Comparison of ENCODE assay signal across 9 cellular contexts in the genomic region with DNA sequence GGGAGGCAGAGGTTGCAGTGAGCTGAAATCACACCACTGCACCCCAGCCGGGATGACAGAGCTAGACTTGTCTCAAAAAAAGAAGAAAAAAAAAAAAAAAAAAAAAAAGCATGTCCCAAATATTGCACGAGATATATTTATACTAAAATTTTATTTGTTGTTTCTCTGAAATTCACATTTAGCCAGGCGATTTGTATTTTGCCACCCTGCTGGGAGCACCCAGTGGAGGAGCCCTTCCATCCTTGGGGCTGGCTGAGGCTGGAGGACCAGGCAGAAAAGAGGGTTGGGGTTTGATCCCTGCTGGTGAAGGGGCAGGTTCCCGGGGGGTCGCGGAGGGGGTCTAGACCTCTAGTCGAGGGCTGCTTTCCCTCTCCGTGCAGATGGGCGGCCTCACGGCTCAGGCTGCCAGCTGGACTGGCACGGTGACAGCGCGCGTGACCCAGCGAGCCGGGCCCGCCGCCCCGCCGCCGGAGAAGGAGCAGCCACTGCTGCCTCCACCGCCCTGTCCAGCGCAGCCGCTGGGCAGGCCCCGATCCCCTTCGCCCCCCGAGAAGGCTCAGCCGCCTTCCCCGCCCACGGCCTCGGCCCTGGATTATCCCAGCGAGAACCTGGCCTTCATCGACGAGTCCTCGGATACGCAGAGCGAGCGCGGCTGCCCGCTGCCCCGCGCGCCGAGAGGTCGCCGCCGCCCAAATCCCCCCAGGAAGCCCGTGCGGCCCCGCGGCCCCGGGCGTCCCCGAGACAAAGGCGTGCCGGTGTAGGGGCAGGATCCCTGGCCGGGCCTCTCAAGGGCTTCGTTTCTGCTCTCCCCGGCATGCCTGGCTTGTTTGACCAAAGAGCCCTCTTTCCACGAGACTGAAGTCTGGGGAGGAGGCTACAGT. TPM values are rescaled to one million over a fixed set of nuclear protein-coding genes. Genes with fewer than 3 reads are reported as not detected.
DNase-seq lines count a peak whose midpoint lies in the region; ATAC-seq and TF ChIP-seq lines count a peak whose summit lies in the region.
"Had no signal": no experiment of that assay in that cellular context is flagged by ENCODE, and none has a peak within 500 bp of the region (broad histone marks: within the 10 kb centered on the region; RNA-seq: fewer than 3 reads in every experiment).

No MANE protein-coding gene starts in this region.

- peaks cover 5% of the 10 kb centered on the region for H3K36me3 Mint-ChIP-seq in Caco-2 (ENCODE audit: insufficient read depth, unreplicated experiment)
- H3K36me3 Mint-ChIP-seq in activated B cell treated with CpG ODN at 0.5 μM for 24 hours (ENCODE audit: low read depth) = no peaks in the 10 kb centered on the region
- no peaks in the 10 kb centered on the region for H3K36me3 Mint-ChIP-seq in endothelial cell (ENCODE audit: low read depth, unreplicated experiment)

- no peaks in the 10 kb centered on the region for H3K36me3 ChIP-seq in Caco-2 (ENCODE audit: control insufficient read depth, insufficient read depth, low read length)
- H3K36me3 ChIP-seq: neutrophil had no signal

- TF ChIP-seq CTCF in Caco-2 (IDR thresholded peaks at IDR 0.05; ENCODE audit: insufficient read depth in 1 of 2, low read depth in 1 of 2, low read length in 1 of 2, severe bottlenecking in 1 of 2, unreplicated experiment in 1 of 2) (no peak), activated B cell treated with CpG ODN at 0.5 μM for 24 hours (IDR thresholded peaks at IDR 0.05) (no peak), retinal pigment epithelial cell (conservative IDR thresholded peaks at IDR 0.05; ENCODE audit: low read depth, low read length) (no peak), endothelial cell (IDR thresholded peaks at IDR 0.05; ENCODE audit: unreplicated experiment) (no peak)

- peaks cover 10% of the 10 kb centered on the region for H3K27me3 Mint-ChIP-seq in Caco-2 (ENCODE audit: insufficient read depth, unreplicated experiment)
- H3K27me3 Mint-ChIP-seq in activated B cell treated with CpG ODN at 0.5 μM for 24 hours = peaks cover 46% of the 10 kb centered on the region
- H3K27me3 Mint-ChIP-seq in endothelial cell (ENCODE audit: unreplicated experiment) = peaks cover 32% of the 10 kb centered on the region

- POLR2A ChIA-PET in Caco-2 (lab: Charles Lee) = interaction anchor here (0.6 kb wide), 1 partner anchor 83 kb away, joined by 4 read pairs; no protein-coding TSS in a partner anchor
- POLR2A ChIA-PET in activated B cell treated with CpG ODN at 0.5 μM for 24 hours (lab: Charles Lee) = interaction anchor here (0.6 to 0.7 kb wide), 5 partner anchors 73 to 1277 kb away, joined by 3 to 13 read pairs (median 4); partner anchors contain the start of gene FERMT3
- POLR2A ChIA-PET in HEK293T (lab: Yijun Ruan, JAX) = no interaction called here

- H3K27me3 ChIP-seq in Caco-2 (replicated peaks; ENCODE audit: control insufficient read depth, insufficient read depth, low read length) (peaks cover 2% of the 10 kb centered on the region), right cardiac atrium (ENCODE audit: control insufficient read depth, insufficient read depth) (no peaks in the 10 kb centered on the region)

- no peaks in the 10 kb centered on the region for H3K9me3 Mint-ChIP-seq in Caco-2 (ENCODE audit: unreplicated experiment)
- no peaks in the 10 kb centered on the region for H3K9me3 Mint-ChIP-seq in activated B cell treated with CpG ODN at 0.5 μM for 24 hours
- H3K9me3 Mint-ChIP-seq in endothelial cell (ENCODE audit: unreplicated experiment) = no peaks in the 10 kb centered on the region

- ATAC-seq in activated B cell treated with CpG ODN at 0.5 μM for 24 hours (ENCODE audit: low read depth) (no peak), right cardiac atrium (peak; percentile 54 to 61), HG02642 (IDR thresholded peaks at IDR 0.05; ENCODE audit: poor library complexity, unreplicated experiment) (no peak)

- H3K4me3 Mint-ChIP-seq in Caco-2 (ENCODE audit: unreplicated experiment) (peak overlapping the region; percentile 81), activated B cell treated with CpG ODN at 0.5 μM for 24 hours (peak overlapping the region; percentile 53), endothelial cell (ENCODE audit: unreplicated experiment) (no peak overlapping the region)

- no peak overlapping the region for H3K27ac ChIP-seq in right cardiac atrium (ENCODE audit: low read length)
- H3K27ac ChIP-seq: neutrophil had no signal

- H3K4me3 ChIP-seq in Caco-2 (ENCODE audit: low read depth, low read length) (peak overlapping the region; percentile 86; the same call in 1 of the 2 replicates), right cardiac atrium (ENCODE audit: low read length) (peak overlapping the region; percentile 37), retinal pigment epithelial cell (ENCODE audit: low read length) (peak overlapping the region; percentile 26)

- CTCF ChIA-PET in Caco-2 (lab: Charles Lee) (no interaction called here), activated B cell treated with CpG ODN at 0.5 μM for 24 hours (lab: Charles Lee) (no interaction called here), HEK293T (lab: Yijun Ruan, JAX) (no interaction called here)

- H3K4me1 Mint-ChIP-seq in Caco-2 (ENCODE audit: low read depth, unreplicated experiment) (peaks cover 6% of the 10 kb centered on the region), activated B cell treated with CpG ODN at 0.5 μM for 24 hours (peaks cover 26% of the 10 kb centered on the region), endothelial cell (ENCODE audit: unreplicated experiment) (peaks cover 11% of the 10 kb centered on the region)

- no TSS peak for BruUV-seq in Caco-2 (replicated peaks; lab: Mats Ljungman, UMichigan)

- H3K4me1 ChIP-seq in Caco-2 = peaks cover 10% of the 10 kb centered on the region
- peaks cover 6% of the 10 kb centered on the region for H3K4me1 ChIP-seq in right cardiac atrium (ENCODE audit: control insufficient read depth, insufficient read depth, low read length)

- no peaks in the 10 kb centered on the region for H3K9me3 ChIP-seq in Caco-2
- H3K9me3 ChIP-seq in right cardiac atrium (ENCODE audit: control insufficient read depth, low read length) = no peaks in the 10 kb centered on the region
- H3K9me3 ChIP-seq: neutrophil had no signal

- intact Hi-C loops in Caco-2 (cut with micrococcal nuclease; ENCODE audit: unreplicated experiment) = no loop called here
- intact Hi-C loops in activated B cell treated with CpG ODN at 0.5 μM for 24 hours (cut with micrococcal nuclease) = no loop called here
- intact Hi-C loops in right cardiac atrium (cut with DNase I) = no loop called here

- WGBS in right cardiac atrium = 4% methylated on average over 60 of the region's 60 CpGs

- H3K27ac Mint-ChIP-seq in Caco-2 (ENCODE audit: unreplicated experiment) (no peak overlapping the region), activated B cell treated with CpG ODN at 0.5 μM for 24 hours (no peak overlapping the region), endothelial cell (ENCODE audit: unreplicated experiment) (no peak overlapping the region)

- no peak for DNase-seq in Caco-2
- DNase-seq in activated B cell treated with CpG ODN at 0.5 μM for 24 hours = peak; percentile 31
- peak; percentile 74 to 92 (median 91) for DNase-seq in right cardiac atrium
- no peak for DNase-seq in retinal pigment epithelial cell (ENCODE audit: low read depth)
- DNase-seq in endothelial cell (ENCODE audit: low spot score) = no peak
- DNase-seq in HEK293T (ENCODE audit: extremely low spot score) = no peak
- no peak for DNase-seq in NCI-H2029 treated with DMSO at 0.1 percent for 48 hours (lab: John Stamatoyannopoulos, UW)

TF ChIP-seq in HEK293T, 16 proteins besides CTCF, POLR2A, EP300 and RAD21:
- TF ChIP-seq FOXM1 (IDR thresholded peaks at IDR 0.05; ENCODE audit: borderline replicate concordance) (no peak), ELF4 (IDR thresholded peaks at IDR 0.05) (no peak), ARNT (IDR thresholded peaks at IDR 0.05) (no peak), BHLHE40 (IDR thresholded peaks at IDR 0.05; ENCODE audit: borderline replicate concordance) (no peak), ZNF384 (IDR thresholded peaks at IDR 0.05) (no peak), HDGF (IDR thresholded peaks at IDR 0.05; ENCODE audit: borderline replicate concordance) (no peak), FOXA1 (IDR thresholded peaks at IDR 0.05) (no peak)

RNA-seq across cellular contexts. Expression of gene CATSPERZ, which starts 1.0 kb away (rescaled TPM):
- total RNA-seq in Caco-2 (2022) = 12.8 and 16.7 TPM in 2 replicates
- not detected in 2 replicates for total RNA-seq in activated B cell treated with CpG ODN at 0.5 μM for 24 hours
- not detected for total RNA-seq in right cardiac atrium
- polyA plus RNA-seq in right cardiac atrium = 0.14 TPM
- 0.38 TPM for total RNA-seq in endothelial cell (ENCODE audit: unreplicated experiment)

RNA-seq across cellular contexts. Expression of gene ESRRA, which starts 6.1 kb away (rescaled TPM):
- total RNA-seq in Caco-2 (2022) (66.9 and 71.7 TPM in 2 replicates), activated B cell treated with CpG ODN at 0.5 μM for 24 hours (44.8 and 48.3 TPM in 2 replicates), right cardiac atrium (100 to 1,000 TPM; 132 to 171 (median 141) TPM), endothelial cell (ENCODE audit: unreplicated experiment) (42.3 TPM)
- 199 TPM for polyA plus RNA-seq in right cardiac atrium

RNA-seq across cellular contexts. Expression of gene KCNK4, which starts 8.1 kb away (rescaled TPM):
- total RNA-seq in Caco-2 (2022) = not detected in 2 replicates
- 0.24 and 0.44 TPM in 2 replicates for total RNA-seq in activated B cell treated with CpG ODN at 0.5 μM for 24 hours
- total RNA-seq in right cardiac atrium = not detected
- 0.05 TPM for polyA plus RNA-seq in right cardiac atrium
- total RNA-seq in endothelial cell (ENCODE audit: unreplicated experiment) = 0.36 TPM

RNA-seq across cellular contexts. Expression of gene GPR137, which starts 13.6 kb away (rescaled TPM):
- 52.2 and 58.5 TPM in 2 replicates for total RNA-seq in Caco-2 (2022)
- total RNA-seq in activated B cell treated with CpG ODN at 0.5 μM for 24 hours = 48.6 and 53.1 TPM in 2 replicates
- 10 to 100 TPM; 31.3 to 41.7 (median 38.5) TPM for total RNA-seq in right cardiac atrium
- polyA plus RNA-seq in right cardiac atrium = 35.2 TPM
- 56.0 TPM for total RNA-seq in endothelial cell (ENCODE audit: unreplicated experiment)

RNA-seq across cellular contexts. Expression of gene BAD, which starts 14.7 kb away (rescaled TPM):
- total RNA-seq in Caco-2 (2022) = 50.5 and 51.6 TPM in 2 replicates
- total RNA-seq in activated B cell treated with CpG ODN at 0.5 μM for 24 hours = 21.7 and 26.6 TPM in 2 replicates
- 100 to 1,000 TPM in 3 of 4 donors, 10 to 100 TPM in 1; 87.5 to 135 (median 111) TPM for total RNA-seq in right cardiac atrium
- polyA plus RNA-seq in right cardiac atrium = 164 TPM
- 40.7 TPM for total RNA-seq in endothelial cell (ENCODE audit: unreplicated experiment)

Comparison
In these comparisons a context has a peak if more than half of its experiments do, and no peak if none do; other contexts are left out.
1. DNase-seq: peak in activated B cell treated with CpG ODN at 0.5 μM for 24 hours (single experiment) and right cardiac atrium (3 of 3); none in Caco-2 (0 of 2), retinal pigment epithelial cell (single experiment), endothelial cell (single experiment), HEK293T (single experiment) and NCI-H2029 treated with DMSO at 0.1 percent for 48 hours (single experiment).
2. H3K4me3 ChIP-seq: peak in every context shown above with its lines; median percentile 86 in Caco-2; 37 in right cardiac atrium; 26 in retinal pigment epithelial cell.
3. ATAC-seq: peak in right cardiac atrium (2 of 2); none in activated B cell treated with CpG ODN at 0.5 μM for 24 hours (single experiment) and HG02642 (single experiment).